1 cellular context compared by ENCODE assay signal in the genomic region with DNA sequence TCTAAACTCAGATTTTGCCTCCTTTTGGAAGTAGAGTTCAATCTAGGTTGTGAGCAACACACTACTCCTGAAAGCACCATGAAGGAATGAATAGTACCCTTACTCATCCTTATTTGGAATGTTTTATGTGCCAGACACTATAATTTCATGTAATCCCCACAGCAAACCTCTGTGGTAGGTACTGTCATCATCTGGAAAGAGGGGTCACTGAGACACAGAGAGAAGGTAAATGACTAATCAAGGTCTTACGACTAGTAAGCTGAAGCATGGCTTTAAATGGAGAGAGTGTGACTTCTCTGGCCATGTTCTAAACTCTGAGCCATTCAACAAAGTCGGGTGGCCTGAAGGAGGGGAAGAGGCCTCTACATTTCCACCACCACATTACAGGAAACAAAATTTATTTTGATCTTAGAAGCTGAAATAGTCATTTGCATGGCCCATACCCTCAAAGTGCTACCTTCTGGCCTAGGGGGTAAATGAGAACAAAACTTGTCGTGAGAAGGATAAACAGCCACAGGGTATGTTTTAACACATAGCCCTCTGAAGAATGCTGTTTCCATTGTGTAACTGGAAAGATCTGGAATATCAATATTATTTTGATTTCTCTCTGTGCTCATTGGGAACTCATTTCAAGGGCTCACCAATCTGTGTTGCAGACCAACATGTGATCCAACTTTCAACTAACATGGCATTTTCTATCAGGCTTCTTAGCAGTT.
TF ChIP-seq lines count a peak whose summit lies in the region.

No MANE protein-coding gene starts in this region.

TF ChIP-seq in IMR-90, 13 proteins besides CTCF, POLR2A, EP300 and RAD21 (continued from another document):
- TF ChIP-seq, protein P1, sequence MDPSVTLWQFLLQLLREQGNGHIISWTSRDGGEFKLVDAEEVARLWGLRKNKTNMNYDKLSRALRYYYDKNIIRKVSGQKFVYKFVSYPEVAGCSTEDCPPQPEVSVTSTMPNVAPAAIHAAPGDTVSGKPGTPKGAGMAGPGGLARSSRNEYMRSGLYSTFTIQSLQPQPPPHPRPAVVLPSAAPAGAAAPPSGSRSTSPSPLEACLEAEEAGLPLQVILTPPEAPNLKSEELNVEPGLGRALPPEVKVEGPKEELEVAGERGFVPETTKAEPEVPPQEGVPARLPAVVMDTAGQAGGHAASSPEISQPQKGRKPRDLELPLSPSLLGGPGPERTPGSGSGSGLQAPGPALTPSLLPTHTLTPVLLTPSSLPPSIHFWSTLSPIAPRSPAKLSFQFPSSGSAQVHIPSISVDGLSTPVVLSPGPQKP (IDR thresholded peaks at IDR 0.05; ENCODE audit: borderline replicate concordance, low read depth, low read length): no peak
- TF ChIP-seq NFE2L2 (IDR thresholded peaks at IDR 0.05; ENCODE audit: low read depth, low read length) (no peak), CEBPB (IDR thresholded peaks at IDR 0.05; ENCODE audit: low read depth, low read length) (no peak), BHLHE40 (IDR thresholded peaks at IDR 0.05; ENCODE audit: low read depth, low read length) (no peak), FOS (IDR thresholded peaks at IDR 0.05; ENCODE audit: low read depth, low read length) (no peak), RCOR1 (IDR thresholded peaks at IDR 0.05; ENCODE audit: insufficient replicate concordance, low read length) (no peak), SMC3 (IDR thresholded peaks at IDR 0.05; ENCODE audit: low read depth, low read length) (no peak), MXI1 (IDR thresholded peaks at IDR 0.05; ENCODE audit: borderline replicate concordance, low read depth, low read length) (no peak), RFX5 (IDR thresholded peaks at IDR 0.05; ENCODE audit: low read depth, low read length) (no peak), CHD1 (IDR thresholded peaks at IDR 0.05; ENCODE audit: low read depth, low read length) (no peak), MAZ (IDR thresholded peaks at IDR 0.05; ENCODE audit: borderline replicate concordance, low read depth, low read length) (no peak)
